In the genomic region with DNA sequence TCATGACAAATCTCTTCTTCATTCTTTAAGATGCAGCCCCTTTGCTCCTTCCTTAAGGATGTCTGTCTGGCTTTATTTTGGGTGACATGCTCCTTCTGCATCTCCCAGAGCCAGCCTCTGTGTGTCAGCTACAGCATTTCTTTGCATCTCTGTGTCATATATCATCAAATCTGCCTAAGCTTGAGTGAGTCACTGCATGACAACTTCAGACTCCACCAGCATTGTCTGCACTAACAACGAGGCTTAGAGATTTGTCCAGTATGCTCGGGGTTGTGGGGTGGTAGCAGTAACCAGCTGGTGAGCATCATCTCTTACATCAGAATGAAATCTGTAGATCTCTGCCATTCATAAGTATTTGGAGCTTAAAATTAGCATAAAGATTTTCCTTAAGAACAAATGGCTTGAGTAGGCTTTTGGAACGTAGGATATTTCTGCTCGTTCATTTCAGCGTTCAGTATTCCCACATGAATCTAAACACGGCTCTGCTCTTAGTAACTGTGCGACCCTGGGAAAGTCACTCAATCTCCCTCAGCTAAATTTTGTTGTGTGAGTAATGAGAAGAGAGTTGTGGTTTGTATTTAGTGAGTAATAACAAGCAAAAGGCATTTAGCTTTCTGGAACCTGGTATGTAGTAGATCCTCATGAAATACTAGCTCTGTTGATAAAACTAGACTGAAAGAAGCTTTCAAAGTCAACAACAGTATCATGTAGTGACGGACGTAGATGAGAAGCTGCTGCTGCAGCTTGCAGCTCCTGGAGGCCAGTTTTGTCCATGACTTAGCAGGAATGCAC, we compare ENCODE assay signal across 7 cellular contexts.
DNase-seq lines count a peak whose midpoint lies in the region; ATAC-seq and TF ChIP-seq lines count a peak whose summit lies in the region.
"Not testable (repeated sequence)": the region's sequence is repeated elsewhere in the genome, so short reads cannot be mapped to it uniquely, and the experiment has no call there.

No MANE protein-coding gene starts in this region.

- H2AK5ac ChIP-seq in mesenchymal stem cell (ENCODE audit: low read length, severe bottlenecking): not testable (repeated sequence)

- H2BK15ac ChIP-seq in mesenchymal stem cell (ENCODE audit: low read depth, poor library complexity, severe bottlenecking): not testable (repeated sequence)

- H3K79me2 ChIP-seq in PC-3 (ENCODE audit: low read length); fibroblast of lung (ENCODE audit: control insufficient read depth, insufficient read depth, low read length): not testable (repeated sequence)

- not testable (repeated sequence) for H2BK120ac ChIP-seq in mesenchymal stem cell (ENCODE audit: low read depth, low read length)

- H3K27ac Mint-ChIP-seq in activated CD4-positive, alpha-beta memory T cell treated with anti-CD3 and anti-CD28 coated beads for 36 hours: not testable (repeated sequence)

- H3F3A ChIP-seq in PC-3 (ENCODE audit: low read length, unreplicated experiment): not testable (repeated sequence)

- H3K9me3 ChIP-seq in PC-3 (ENCODE audit: low read length); adipocyte (ENCODE audit: control insufficient read depth, low read length); fibroblast of lung (ENCODE audit: control insufficient read depth, insufficient read depth, low read depth, low read length); mesenchymal stem cell (ENCODE audit: control insufficient read depth, low read length): not testable (repeated sequence)

- not testable (repeated sequence) for TF ChIP-seq CTCF in PC-3 (conservative IDR thresholded peaks at IDR 0.05; ENCODE audit: low read depth, low read length); fibroblast of lung (conservative IDR thresholded peaks at IDR 0.05 in 1 of 2, IDR thresholded peaks at IDR 0.05 in 1 of 2; ENCODE audit: low read depth in 1 of 2, low read length in 2 of 2)

- not testable (repeated sequence) for H2BK12ac ChIP-seq in mesenchymal stem cell (ENCODE audit: low read length in 2 of 2)

- not testable (repeated sequence) for H3K14ac ChIP-seq in mesenchymal stem cell (ENCODE audit: low read length in 2 of 2)

- CTCF ChIA-PET in PC-3 (lab: Charles Lee): not testable (repeated sequence)
- CTCF ChIA-PET in activated CD4-positive, alpha-beta memory T cell treated with anti-CD3 and anti-CD28 coated beads for 36 hours (lab: Charles Lee): interaction anchor here (1.3 to 1.9 kb wide), 4 partner anchors 15 to 1242 kb away, joined by 3 to 9 read pairs (median 4); no protein-coding TSS in a partner anchor

- H3K4me2 ChIP-seq in PC-3 (ENCODE audit: low read length); fibroblast of lung (ENCODE audit: extremely low read depth, insufficient read depth, low read length); mesenchymal stem cell (ENCODE audit: low read length, poor library complexity, severe bottlenecking): not testable (repeated sequence)

- intact Hi-C loops in PC-3 (cut with micrococcal nuclease); activated CD4-positive, alpha-beta memory T cell treated with anti-CD3 and anti-CD28 coated beads for 36 hours (cut with micrococcal nuclease): not testable (repeated sequence)

- not testable (repeated sequence) for H3K4ac ChIP-seq in mesenchymal stem cell (ENCODE audit: low read depth in 1 of 2, low read length in 2 of 2)

- H3K27ac ChIP-seq in PC-3 (ENCODE audit: low read length): peak overlapping the region; percentile 53
- H3K27ac ChIP-seq in fibroblast of lung (ENCODE audit: insufficient read depth, low read length); mesenchymal stem cell (ENCODE audit: low read length, poor library complexity, severe bottlenecking): not testable (repeated sequence)

- not testable (repeated sequence) for H3K4me3 ChIP-seq in PC-3 (ENCODE audit: low read length); adipocyte (ENCODE audit: low read length); fibroblast of lung (replicated peaks in 1 of 4; ENCODE audit: control extremely low read depth in 1 of 4, insufficient read depth in 1 of 4, low read depth in 3 of 4, low read length in 4 of 4)
- peak overlapping the region in 1 of 2 experiments; percentile 15 for H3K4me3 ChIP-seq in mesenchymal stem cell (ENCODE audit: insufficient read depth in 1 of 2, low read depth in 1 of 2, low read length in 2 of 2)

- H3K9me3 Mint-ChIP-seq in activated CD4-positive, alpha-beta memory T cell treated with anti-CD3 and anti-CD28 coated beads for 36 hours: not testable (repeated sequence)

- ATAC-seq in PC-3: not testable (repeated sequence)

- H4K20me1 ChIP-seq in PC-3 (ENCODE audit: low read length); fibroblast of lung (ENCODE audit: control insufficient read depth, extremely low read depth, insufficient read depth, low read length): not testable (repeated sequence)

- H3K36me3 Mint-ChIP-seq in activated CD4-positive, alpha-beta memory T cell treated with anti-CD3 and anti-CD28 coated beads for 36 hours: not testable (repeated sequence)

- DNase-seq in EL (peak; percentile 41), HT1080 (ENCODE audit: low read depth) (peak; percentile 59), PC-3 (peak; percentile 67), adipocyte (ENCODE audit: low read depth) (peak; percentile 35), fibroblast of lung (ENCODE audit: low read depth in 2 of 2) (peak; percentile 35 to 39), mesenchymal stem cell (peak; percentile 88)
- peak; percentile 28 for DNase-seq in activated CD4-positive, alpha-beta memory T cell treated with anti-CD3 and anti-CD28 coated beads for 36 hours

- H2BK5ac ChIP-seq in mesenchymal stem cell (ENCODE audit: low read depth, low read length, poor library complexity, severe bottlenecking): not testable (repeated sequence)

- H3K18ac ChIP-seq in mesenchymal stem cell (ENCODE audit: low read depth in 1 of 2, low read length in 2 of 2): not testable (repeated sequence)

- peaks cover 57% of the 10 kb centered on the region for H3K27me3 Mint-ChIP-seq in activated CD4-positive, alpha-beta memory T cell treated with anti-CD3 and anti-CD28 coated beads for 36 hours

- H4K8ac ChIP-seq in mesenchymal stem cell (ENCODE audit: low read length): not testable (repeated sequence)

- H3K23ac ChIP-seq in mesenchymal stem cell (ENCODE audit: low read length in 2 of 2): not testable (repeated sequence)

- POLR2A ChIA-PET in PC-3 (lab: Charles Lee; ENCODE audit: unreplicated experiment): not testable (repeated sequence)
- POLR2A ChIA-PET in activated CD4-positive, alpha-beta memory T cell treated with anti-CD3 and anti-CD28 coated beads for 36 hours (lab: Charles Lee): interaction anchor here (1.4 kb wide), 1 partner anchor 237 kb away, joined by 4 read pairs; the partner anchor contains the start of gene IRF4

- not testable (repeated sequence) for H3K9me2 ChIP-seq in PC-3 (replicated peaks; ENCODE audit: low read length)

- WGBS in mesenchymal stem cell: 62% methylated on average over 7 of the region's 9 CpGs

- not testable (repeated sequence) for BruUV-seq in PC-3 (replicated peaks; lab: Mats Ljungman, UMichigan)

- H3K4me1 ChIP-seq in PC-3 (ENCODE audit: insufficient read depth, low read length) (peaks cover 29% of the 10 kb centered on the region), adipocyte (ENCODE audit: control insufficient read depth, insufficient read depth, low read length) (peaks cover 33% of the 10 kb centered on the region)
- not testable (repeated sequence) for H3K4me1 ChIP-seq in fibroblast of lung (ENCODE audit: control insufficient read depth, extremely low read depth, insufficient read depth, low read length); mesenchymal stem cell (ENCODE audit: control insufficient read depth, insufficient read depth, low read depth, low read length)

- H3K9ac ChIP-seq in PC-3 (ENCODE audit: low read length); adipocyte (ENCODE audit: low read length); fibroblast of lung (ENCODE audit: insufficient read depth, low read length); mesenchymal stem cell (ENCODE audit: low read length): not testable (repeated sequence)

- H3K27me3 ChIP-seq in PC-3 (ENCODE audit: low read length); fibroblast of lung (ENCODE audit: control insufficient read depth, insufficient read depth, low read length): not testable (repeated sequence)
- peaks cover 18% of the 10 kb centered on the region for H3K27me3 ChIP-seq in adipocyte (replicated peaks; ENCODE audit: control insufficient read depth, insufficient read depth, low read length)
- H3K27me3 ChIP-seq in mesenchymal stem cell (ENCODE audit: control insufficient read depth in 1 of 2, insufficient read depth in 1 of 2, low read length in 2 of 2): peaks cover 0 to 46% of the 10 kb centered on the region in 2 experiments

- H3K4me3 Mint-ChIP-seq in activated CD4-positive, alpha-beta memory T cell treated with anti-CD3 and anti-CD28 coated beads for 36 hours: not testable (repeated sequence)

- not testable (repeated sequence) for H3K36me3 ChIP-seq in PC-3 (ENCODE audit: low read depth, low read length); adipocyte (ENCODE audit: control insufficient read depth, insufficient read depth, low read length, severe bottlenecking); fibroblast of lung (ENCODE audit: control insufficient read depth, insufficient read depth, low read length); mesenchymal stem cell (ENCODE audit: control insufficient read depth in 1 of 2, insufficient read depth in 2 of 2, low read depth in 1 of 2, low read length in 2 of 2)

- not testable (repeated sequence) for H2AFZ ChIP-seq in PC-3 (ENCODE audit: low read length); fibroblast of lung (ENCODE audit: low read length); mesenchymal stem cell (ENCODE audit: low read depth, low read length)

- peaks cover 17% of the 10 kb centered on the region for H3K4me1 Mint-ChIP-seq in activated CD4-positive, alpha-beta memory T cell treated with anti-CD3 and anti-CD28 coated beads for 36 hours (ENCODE audit: low read depth)

- H3K79me1 ChIP-seq in mesenchymal stem cell (replicated peaks; ENCODE audit: low read length, poor library complexity, severe bottlenecking): not testable (repeated sequence)

- not testable (repeated sequence) for H4K91ac ChIP-seq in mesenchymal stem cell (ENCODE audit: low read length)

Comparison
In these comparisons a context has a peak if more than half of its experiments do, and no peak if none do; other contexts are left out.
1. DNase-seq: peak in every context shown above with its lines; median percentile 88 in mesenchymal stem cell; 67 in PC-3; 59 in HT1080; 41 in EL; 37 in fibroblast of lung; 35 in adipocyte; 28 in activated CD4-positive, alpha-beta memory T cell treated with anti-CD3 and anti-CD28 coated beads for 36 hours.